In the genomic region with DNA sequence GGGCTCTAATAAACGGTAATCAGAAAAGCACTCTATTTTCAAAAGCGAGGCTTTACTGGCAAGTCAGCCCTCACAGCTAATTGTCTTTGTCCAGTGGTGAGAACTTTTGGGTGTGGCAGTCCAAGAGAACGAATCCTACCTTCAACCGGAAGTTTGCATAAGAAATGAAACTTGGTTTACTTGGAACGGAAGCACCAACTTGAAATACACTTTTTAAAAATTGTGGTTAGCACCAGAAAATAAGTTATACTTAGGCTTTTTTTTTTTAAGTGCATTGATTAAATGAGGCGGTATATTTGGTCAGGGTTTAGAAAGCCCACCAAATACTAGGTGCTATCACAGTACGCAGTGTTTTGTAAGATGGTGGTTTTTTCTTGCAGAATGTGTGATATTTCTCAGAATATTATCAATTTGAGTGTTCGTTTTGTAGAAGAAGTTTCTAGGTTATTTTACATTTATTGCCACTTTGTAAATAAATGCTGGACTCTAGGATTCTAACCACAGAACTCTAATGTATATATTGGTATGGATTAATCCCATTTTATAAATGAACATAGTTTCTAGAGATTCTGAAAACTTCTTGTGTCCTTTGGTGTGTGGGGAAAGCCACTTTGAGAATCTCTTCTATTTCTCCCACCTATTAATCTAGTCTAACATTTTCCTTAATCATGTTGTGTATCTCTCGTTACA, we compare ENCODE assay signal across 1 cellular context.
TF ChIP-seq lines count a peak whose summit lies in the region.

No MANE protein-coding gene starts in this region.

TF ChIP-seq in HCT116, 20 proteins besides CTCF, POLR2A, EP300 and RAD21 (continued from another document):
- TF ChIP-seq SP1 (IDR thresholded peaks at IDR 0.05; ENCODE audit: low read depth), result no peak
